Comparison of ENCODE assay signal across 8 cellular contexts in genomic region chr14:52792097-52792415, GRCh38. TPM values are rescaled to one million over a fixed set of nuclear protein-coding genes. Genes with fewer than 3 reads are reported as not detected.
DNase-seq lines count a peak whose midpoint lies in the region; ATAC-seq, FAIRE-seq and TF ChIP-seq lines count a peak whose summit lies in the region.

No MANE protein-coding gene starts in this region.

- no peaks in the 10 kb centered on the region for H3K27me3 Mint-ChIP-seq in activated naive CD4-positive, alpha-beta T cell treated with anti-CD3 and anti-CD28 coated beads, Interleukin-2, amount 50 U/mL, for 24 hours
- H3K27me3 Mint-ChIP-seq in brain (peaks cover 11% of the 10 kb centered on the region), memory B cell (no peaks in the 10 kb centered on the region)

- peaks cover 1% of the 10 kb centered on the region for H3K36me3 Mint-ChIP-seq in activated naive CD4-positive, alpha-beta T cell treated with anti-CD3 and anti-CD28 coated beads, Interleukin-2, amount 50 U/mL, for 24 hours
- H3K36me3 Mint-ChIP-seq in brain (peaks cover 7% of the 10 kb centered on the region), memory B cell (peaks cover 2% of the 10 kb centered on the region)

- peak overlapping the region; percentile 69 for H3K4me3 ChIP-seq in upper lobe of right lung

- peaks cover 46% of the 10 kb centered on the region for H3K4me1 Mint-ChIP-seq in activated naive CD4-positive, alpha-beta T cell treated with anti-CD3 and anti-CD28 coated beads, Interleukin-2, amount 50 U/mL, for 24 hours
- H3K4me1 Mint-ChIP-seq in brain (peaks cover 43% of the 10 kb centered on the region), memory B cell (peaks cover 15% of the 10 kb centered on the region)

- ATAC-seq in memory B cell (ENCODE audit: low read depth) (no peak), upper lobe of right lung (no peak)

- DNase-seq in activated naive CD4-positive, alpha-beta T cell (lab: John Stamatoyannopoulos, UW), result no peak
- DNase-seq in memory B cell (ENCODE audit: low spot score in 2 of 2) (peak; percentile 6 to 11), upper lobe of right lung (no peak), urothelium cell line (ENCODE audit: low spot score) (no peak), NCI-H2196 (lab: John Stamatoyannopoulos, UW; ENCODE audit: unreplicated experiment) (no peak), LoVo (ENCODE audit: low spot score) (no peak)

- H3K27ac Mint-ChIP-seq in activated naive CD4-positive, alpha-beta T cell treated with anti-CD3 and anti-CD28 coated beads, Interleukin-2, amount 50 U/mL, for 24 hours, result peak overlapping the region; percentile 94
- H3K27ac Mint-ChIP-seq in brain (peak overlapping the region; percentile 76 to 98 (median 96)), memory B cell (peak overlapping the region; percentile 87)

- peak overlapping the region; percentile 91 for H3K27ac ChIP-seq in upper lobe of right lung

- TF ChIP-seq CTCF in brain (conservative IDR thresholded peaks at IDR 0.05), result no peak
- no peak for TF ChIP-seq CTCF in upper lobe of right lung (IDR thresholded peaks at IDR 0.05)

- H3K36me3 ChIP-seq in upper lobe of right lung, result no peaks in the 10 kb centered on the region

- intact Hi-C loops in upper lobe of right lung (cut with DNase I), result no loop called here

- FAIRE-seq in urothelium cell line (lab: Jason Lieb, UNC), result no peak

- peak overlapping the region; percentile 86 for H3K4me3 Mint-ChIP-seq in activated naive CD4-positive, alpha-beta T cell treated with anti-CD3 and anti-CD28 coated beads, Interleukin-2, amount 50 U/mL, for 24 hours
- H3K4me3 Mint-ChIP-seq in brain (peak overlapping the region; percentile 85 to 99 (median 91)), memory B cell (peak overlapping the region; percentile 95)

- H3K9me3 ChIP-seq in upper lobe of right lung, result no peaks in the 10 kb centered on the region

- no peaks in the 10 kb centered on the region for H3K27me3 ChIP-seq in upper lobe of right lung

- H3K9me3 Mint-ChIP-seq in activated naive CD4-positive, alpha-beta T cell treated with anti-CD3 and anti-CD28 coated beads, Interleukin-2, amount 50 U/mL, for 24 hours, result no peaks in the 10 kb centered on the region
- peaks cover 0 to 3% (median 0%) of the 10 kb centered on the region in 5 experiments for H3K9me3 Mint-ChIP-seq in brain
- peaks cover 1% of the 10 kb centered on the region for H3K9me3 Mint-ChIP-seq in memory B cell

- peaks cover 12% of the 10 kb centered on the region for H3K4me1 ChIP-seq in upper lobe of right lung

RNA-seq across cellular contexts. Expression of gene GNPNAT1, which starts 0.6 kb away (rescaled TPM):
- 13.5 TPM for polyA plus RNA-seq in brain (ENCODE audit: insufficient read depth, low read depth, low replicate concordance)
- total RNA-seq in upper lobe of right lung, result 11.6 TPM

Comparison
In these comparisons a context has a peak if more than half of its experiments do, and no peak if none do; other contexts are left out.
1. DNase-seq: peak in memory B cell (2 of 2); none in activated naive CD4-positive, alpha-beta T cell (0 of 4), upper lobe of right lung (single experiment), urothelium cell line (single experiment), NCI-H2196 (single experiment) and LoVo (single experiment).
2. Peak in every context shown above with its lines, with median percentiles within 50 percentile points of each other: H3K27ac Mint-ChIP-seq and H3K4me3 Mint-ChIP-seq.